1 cellular context compared by ENCODE assay signal in the genomic region with DNA sequence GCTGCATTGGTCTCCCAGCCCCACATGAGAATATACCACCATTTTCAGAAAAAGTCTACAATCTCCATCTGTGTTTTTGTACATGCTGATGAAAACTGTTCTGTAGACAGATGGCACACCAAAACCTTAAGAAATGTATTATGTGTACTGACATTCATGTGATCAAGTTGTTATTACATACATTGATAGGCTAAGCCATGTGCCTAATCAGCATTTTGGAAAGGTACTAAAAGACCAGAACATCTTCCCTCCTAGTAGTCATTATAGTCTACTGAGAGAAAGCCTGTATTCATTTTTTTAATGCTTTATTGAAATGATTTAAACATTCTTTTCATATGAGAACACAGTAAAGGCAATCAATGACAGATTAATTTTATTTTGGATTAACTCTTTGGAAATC.
TF ChIP-seq lines count a peak whose summit lies in the region.

No MANE protein-coding gene starts in this region.

TF ChIP-seq in HepG2, 621 proteins besides CTCF, POLR2A, EP300 and RAD21:
- TF ChIP-seq MAFK (conservative IDR thresholded peaks at IDR 0.05 in 1 of 2, IDR thresholded peaks at IDR 0.05 in 1 of 2; ENCODE audit: low read length in 2 of 2): peak; percentile 35 to 50; a peak in 3 of 4 replicates
- no peak for TF ChIP-seq ADNP (CRISPR knock-in tag; IDR thresholded peaks at IDR 0.05)
